In the genomic region with DNA sequence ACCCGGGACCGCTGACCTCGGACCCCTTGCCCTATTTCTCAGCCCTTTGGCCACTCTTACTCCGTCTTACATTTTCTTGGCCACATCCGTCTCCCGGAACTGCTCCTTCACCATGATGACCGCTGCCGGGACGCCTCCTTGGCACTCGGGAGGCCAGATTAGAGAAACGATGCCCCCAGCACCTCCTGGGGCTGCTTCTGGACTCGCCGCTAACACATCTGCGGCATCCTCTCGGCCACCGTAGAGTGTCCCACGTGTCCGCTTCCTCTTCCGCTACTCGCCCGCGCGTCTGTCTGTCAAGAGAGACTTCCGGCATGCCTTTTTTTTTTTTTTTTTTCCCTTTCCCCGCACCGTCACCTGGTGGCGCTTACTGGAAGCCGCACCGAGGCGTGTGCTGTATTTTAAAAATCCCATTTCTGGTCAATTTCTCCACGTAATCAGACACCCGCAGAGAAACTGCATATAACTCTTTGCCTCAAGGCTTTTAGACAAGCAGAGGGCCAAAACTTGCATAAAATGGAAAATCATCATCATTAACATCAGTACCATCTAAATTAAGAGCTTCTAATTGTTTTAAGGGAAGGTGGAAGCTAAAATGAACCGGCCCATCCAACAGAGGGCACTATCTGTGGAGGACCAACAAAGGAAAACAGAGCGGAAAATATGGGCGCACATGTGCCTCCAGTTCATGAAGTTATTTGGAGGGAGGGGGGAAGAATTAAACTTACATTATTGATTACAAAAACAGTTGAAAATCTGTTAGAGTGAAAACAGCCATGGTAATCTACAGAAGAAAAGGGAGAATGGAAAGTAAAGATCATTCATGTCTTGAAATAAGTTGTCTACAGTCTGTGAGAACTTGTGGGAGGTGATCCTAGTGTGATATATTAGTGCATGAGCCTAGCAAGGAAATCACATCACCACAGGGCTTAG, we compare ENCODE assay signal across 8 cellular contexts. TPM values are rescaled to one million over a fixed set of nuclear protein-coding genes. Genes with fewer than 3 reads are reported as not detected.
A peak's percentile ranks its signal among the peaks of the same experiment; 100 is the strongest.
DNase-seq lines count a peak whose midpoint lies in the region; ATAC-seq and TF ChIP-seq lines count a peak whose summit lies in the region.

A gene (minus strand): TSS at position 222 of the 933 bp plus-strand sequence. CDS start 108 bp downstream, at position 114.

- peaks cover 28% of the 10 kb centered on the region for H3K4me1 Mint-ChIP-seq in Calu3 (ENCODE audit: low read depth, unreplicated experiment)
- peaks cover 24% of the 10 kb centered on the region for H3K4me1 Mint-ChIP-seq in endothelial cell (ENCODE audit: unreplicated experiment)

- H3K27ac Mint-ChIP-seq in Calu3 (ENCODE audit: unreplicated experiment) (peak within 1 kb of the TSS; percentile 91), endothelial cell (ENCODE audit: unreplicated experiment) (peak within 1 kb of the TSS; percentile 70)

- H3K4me1 ChIP-seq in HUES48 (ENCODE audit: control insufficient read depth, insufficient read depth, low read length), result peaks cover 5% of the 10 kb centered on the region; the same call in 1 of the 2 replicates
- H3K4me1 ChIP-seq in NT2/D1 (ENCODE audit: insufficient read depth, insufficient read length), result peaks cover 2% of the 10 kb centered on the region

- H3K9me3 Mint-ChIP-seq in Calu3 (ENCODE audit: low read depth, unreplicated experiment) (no peaks in the 10 kb centered on the region), endothelial cell (ENCODE audit: unreplicated experiment) (no peaks in the 10 kb centered on the region)

- H3K36me3 ChIP-seq in HUES48 (ENCODE audit: control insufficient read depth, insufficient read depth, low read length), result peaks cover 28% of the 10 kb centered on the region
- peaks cover 38% of the 10 kb centered on the region for H3K36me3 ChIP-seq in NT2/D1 (ENCODE audit: insufficient read depth, insufficient read length, low read length)

- H3K27ac ChIP-seq in HUES48 (ENCODE audit: low read depth, low read length), result peak within 1 kb of the TSS; percentile 63

- H3K27me3 ChIP-seq in HUES48 (ENCODE audit: control insufficient read depth, insufficient read depth, low read length) (no peaks in the 10 kb centered on the region), NT2/D1 (ENCODE audit: insufficient read depth, insufficient read length) (no peaks in the 10 kb centered on the region)

- intact Hi-C loops in Calu3 (cut with micrococcal nuclease; ENCODE audit: unreplicated experiment), result loop anchor here (2.0 kb wide), 1 partner anchor 183 kb away; no protein-coding TSS in a partner anchor

- ATAC-seq in GM21381 (IDR thresholded peaks at IDR 0.05; ENCODE audit: unreplicated experiment), result peak; percentile 52

- CTCF ChIA-PET in Calu3 (lab: Charles Lee), result interaction anchor here (0.6 to 1.0 kb wide), 15 partner anchors 13 to 1173 kb away, joined by 3 to 7 read pairs (median 4); no protein-coding TSS in a partner anchor

- no TSS peak for BruUV-seq in Calu3 (replicated peaks; lab: Mats Ljungman, UMichigan)

- peak within 1 kb of the TSS; percentile 87 for H3K4me3 ChIP-seq in HUES48 (ENCODE audit: low read depth, low read length)
- H3K4me3 ChIP-seq in NT2/D1 (ENCODE audit: insufficient read length, low read depth), result peak within 1 kb of the TSS; percentile 89

- H3K4me3 Mint-ChIP-seq in Calu3 (ENCODE audit: low read depth, unreplicated experiment), result peak within 1 kb of the TSS; percentile 88
- peak within 1 kb of the TSS; percentile 99 for H3K4me3 Mint-ChIP-seq in endothelial cell (ENCODE audit: unreplicated experiment)

- H3K36me3 Mint-ChIP-seq in Calu3 (ENCODE audit: insufficient read depth, unreplicated experiment) (peaks cover 67% of the 10 kb centered on the region), endothelial cell (ENCODE audit: low read depth, unreplicated experiment) (peaks cover 20% of the 10 kb centered on the region)

- DNase-seq in Calu3, result peak; percentile 97
- peak; percentile 85 for DNase-seq in NT2/D1 (ENCODE audit: low read depth, low spot score)
- peak; percentile 73 for DNase-seq in activated CD8-positive, alpha-beta memory T cell treated with anti-CD3 and anti-CD28 coated beads, Interleukin-2, amount 50 U/mL, for 24 hours (ENCODE audit: extremely low read depth)
- peak; percentile 85 for DNase-seq in endothelial cell (ENCODE audit: low spot score)
- peak; percentile 90 for DNase-seq in midbrain (lab: John Stamatoyannopoulos, UW)
- DNase-seq in stimulated activated CD8-positive, alpha-beta memory T cell treated with anti-CD3 and anti-CD28 coated beads, Interleukin-2, amount 100 ng/mL, for 1 hour (ENCODE audit: low read depth in 2 of 2), result peak; percentile 74 to 84

- H3K9me3 ChIP-seq in HUES48 (ENCODE audit: control insufficient read depth, insufficient read depth, low read length) (no peaks in the 10 kb centered on the region), NT2/D1 (ENCODE audit: insufficient read depth, low read length) (no peaks in the 10 kb centered on the region)

- H3K9ac ChIP-seq in HUES48 (ENCODE audit: low read depth, low read length) (peak within 1 kb of the TSS; percentile 70), NT2/D1 (ENCODE audit: insufficient read length, low read depth) (peak within 1 kb of the TSS; percentile 88)

- H3K27me3 Mint-ChIP-seq in Calu3 (ENCODE audit: unreplicated experiment), result no peaks in the 10 kb centered on the region
- H3K27me3 Mint-ChIP-seq in endothelial cell (ENCODE audit: unreplicated experiment), result peaks cover 4% of the 10 kb centered on the region

- TF ChIP-seq CTCF in Calu3 (IDR thresholded peaks at IDR 0.05; ENCODE audit: unreplicated experiment) (peak; percentile 87), endothelial cell (IDR thresholded peaks at IDR 0.05; ENCODE audit: unreplicated experiment) (no peak)

RNA-seq across cellular contexts. Expression of the gene that starts here (rescaled TPM):
- total RNA-seq in Calu3 (2022) (26.6 and 30.0 TPM in 2 replicates), endothelial cell (ENCODE audit: unreplicated experiment) (18.4 TPM)

Comparison
In these comparisons a context has a peak if more than half of its experiments do, and no peak if none do; other contexts are left out.
1. Peak in every context shown above with its lines: DNase-seq, ATAC-seq, H3K4me3 ChIP-seq and H3K27ac ChIP-seq.